ENCODE assay signal across 2 cellular contexts in the genomic region with DNA sequence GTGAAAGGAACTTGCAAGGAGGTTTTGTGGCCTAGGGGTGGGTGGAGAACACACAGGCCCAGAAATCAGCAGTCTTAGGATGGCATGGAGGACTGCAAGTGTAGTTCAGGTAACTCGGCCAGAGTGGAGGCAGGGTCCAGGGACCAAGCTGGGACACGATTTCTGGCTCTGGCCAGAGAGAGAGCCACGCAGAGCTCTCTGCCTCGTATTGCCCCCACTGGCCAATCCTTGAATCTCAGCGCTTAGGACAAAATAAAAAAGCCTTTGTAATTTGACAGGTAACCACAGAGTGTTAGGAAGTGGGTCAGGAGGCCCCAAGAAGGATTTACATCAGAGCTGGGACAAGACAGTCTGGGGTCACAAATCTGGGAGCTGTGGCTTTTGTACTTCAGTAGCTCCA.
TF ChIP-seq lines count a peak whose summit lies in the region.

No MANE protein-coding gene starts in this region.

TF ChIP-seq in GM12878, 131 proteins besides CTCF, POLR2A, EP300 and RAD21 (continued from another document):
- TF ChIP-seq IRF3 (IDR thresholded peaks at IDR 0.05) (no peak), ATF7 (IDR thresholded peaks at IDR 0.05; ENCODE audit: low read depth) (no peak), SMARCA5 (IDR thresholded peaks at IDR 0.05) (no peak), HDAC2 (IDR thresholded peaks at IDR 0.05) (no peak), NBN (IDR thresholded peaks at IDR 0.05) (no peak), HDGF (IDR thresholded peaks at IDR 0.05) (no peak), CBX5 (IDR thresholded peaks at IDR 0.05; ENCODE audit: low read depth) (no peak), NRF1 (conservative IDR thresholded peaks at IDR 0.05; ENCODE audit: low read depth, low read length) (no peak), KAT2A (conservative IDR thresholded peaks at IDR 0.05; ENCODE audit: control insufficient read depth, low read depth, low read length) (no peak), SMAD5 (IDR thresholded peaks at IDR 0.05; ENCODE audit: low read depth) (no peak), SMC3 (IDR thresholded peaks at IDR 0.05; ENCODE audit: borderline replicate concordance, low read length) (no peak), ATF3 (IDR thresholded peaks at IDR 0.05; ENCODE audit: borderline replicate concordance, extremely low read depth, low read depth, low read length) (no peak), EGR1 (IDR thresholded peaks at IDR 0.05; ENCODE audit: borderline replicate concordance in 1 of 2, low read depth in 2 of 2, low read length in 2 of 2) (no peak), ZSCAN29 (IDR thresholded peaks at IDR 0.05) (no peak), NFIC (IDR thresholded peaks at IDR 0.05; ENCODE audit: low read depth, low read length) (no peak)

TF ChIP-seq in liver, 16 proteins besides CTCF, POLR2A, EP300 and RAD21 (continued from another document):
- TF ChIP-seq ZBTB33 (IDR thresholded peaks at IDR 0.05) = no peak
- TF ChIP-seq, protein P1, sequence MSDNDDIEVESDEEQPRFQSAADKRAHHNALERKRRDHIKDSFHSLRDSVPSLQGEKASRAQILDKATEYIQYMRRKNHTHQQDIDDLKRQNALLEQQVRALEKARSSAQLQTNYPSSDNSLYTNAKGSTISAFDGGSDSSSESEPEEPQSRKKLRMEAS (IDR thresholded peaks at IDR 0.05) = no peak
- no peak for TF ChIP-seq NR2F2 (IDR thresholded peaks at IDR 0.05)
- TF ChIP-seq REST (IDR thresholded peaks at IDR 0.05) = no peak
- TF ChIP-seq SP1 (IDR thresholded peaks at IDR 0.05) = no peak
- no peak for TF ChIP-seq HNF4G (IDR thresholded peaks at IDR 0.05)
